Comparison of ENCODE assay signal across 8 cellular contexts in genomic region chr18:3450358-3451107, GRCh38. TPM values are rescaled to one million over a fixed set of nuclear protein-coding genes. Genes with fewer than 3 reads are reported as not detected.
DNase-seq lines count a peak whose midpoint lies in the region; ATAC-seq and TF ChIP-seq lines count a peak whose summit lies in the region.

No MANE protein-coding gene starts in this region.

- DNase-seq in CD8-positive, alpha-beta T cell: peak; percentile 65 to 90 (median 81)
- DNase-seq in activated CD4-positive, alpha-beta T cell treated with anti-CD3 and anti-CD28 coated beads, Interleukin-2, amount 50 U/mL, for 4 hours: peak; percentile 64 to 70
- DNase-seq in dermis microvascular lymphatic vessel endothelial cell (ENCODE audit: low read depth in 2 of 2) (peak; percentile 18 to 86), lung microvascular endothelial cell (ENCODE audit: low read depth in 2 of 2) (peak; percentile 77 to 87), GF-D8 (lab: John Stamatoyannopoulos, UW) (no peak)
- DNase-seq in stimulated activated CD8-positive, alpha-beta memory T cell treated with anti-CD3 and anti-CD28 coated beads, Interleukin-12 subunit alpha, Interleukin-12 subunit beta, amount 100 ng/mL, for 1 hour (ENCODE audit: low read depth): peak; percentile 56

- H2AFZ ChIP-seq in Loucy (ENCODE audit: low read length): peak overlapping the region; percentile 58

- POLR2A ChIA-PET in CD8-positive, alpha-beta T cell (lab: Charles Lee): interaction anchor here (0.9 to 5.3 kb wide), 8 partner anchors 8 to 205 kb away, joined by 3 to 59 read pairs (median 4); partner anchors contain the start of gene MYL12B

- TF ChIP-seq CTCF in CD8-positive, alpha-beta T cell (IDR thresholded peaks at IDR 0.05): no peak
- no peak for TF ChIP-seq CTCF in Loucy (conservative IDR thresholded peaks at IDR 0.05; ENCODE audit: low read length)

- H3K36me3 Mint-ChIP-seq in CD8-positive, alpha-beta T cell: peaks cover 18% of the 10 kb centered on the region

- H4K20me1 ChIP-seq in Loucy (ENCODE audit: insufficient read depth, low read length, poor library complexity, severe bottlenecking): peaks cover 23% of the 10 kb centered on the region

- H3K27ac Mint-ChIP-seq in CD8-positive, alpha-beta T cell: peak overlapping the region; percentile 100

- H3K4me1 Mint-ChIP-seq in CD8-positive, alpha-beta T cell (ENCODE audit: low read depth): peaks cover 50% of the 10 kb centered on the region

- intact Hi-C loops in CD8-positive, alpha-beta T cell (cut with DNase I, micrococcal nuclease): loop anchor here (5.0 kb wide), 5 partner anchors 188 to 793 kb away; partner anchors contain the start of genes SMCHD1 (in 2 of the 2), LPIN2 (in 1 of the 2) and MYL12B (in 1 of the 2)

- CTCF ChIA-PET in CD8-positive, alpha-beta T cell (lab: Charles Lee): interaction anchor here (0.9 to 5.5 kb wide), 7 partner anchors 9 to 215 kb away, joined by 3 to 64 read pairs (median 35); no protein-coding TSS in a partner anchor

- H3K4me1 ChIP-seq in CD8-positive, alpha-beta T cell (ENCODE audit: insufficient read depth, low read length): peaks cover 22% of the 10 kb centered on the region
- peaks cover 41% of the 10 kb centered on the region for H3K4me1 ChIP-seq in Loucy (ENCODE audit: insufficient read depth, low read length, poor library complexity, severe bottlenecking)

- no peaks in the 10 kb centered on the region for H3K9me2 ChIP-seq in Loucy (replicated peaks; ENCODE audit: low read depth, low read length)

- no peaks in the 10 kb centered on the region for H3K36me3 ChIP-seq in CD8-positive, alpha-beta T cell (ENCODE audit: insufficient read depth, low read length)
- no peaks in the 10 kb centered on the region for H3K36me3 ChIP-seq in Loucy (ENCODE audit: insufficient read depth, low read length)

- H3F3A ChIP-seq in Loucy (ENCODE audit: low read depth): no peaks in the 10 kb centered on the region

- ATAC-seq in CD8-positive, alpha-beta T cell: peak; percentile 9
- no peak for ATAC-seq in HG03039 (IDR thresholded peaks at IDR 0.05; ENCODE audit: unreplicated experiment)

- peak overlapping the region; percentile 95 for H3K9ac ChIP-seq in Loucy (ENCODE audit: low read depth, low read length, poor library complexity, severe bottlenecking)

- no peaks in the 10 kb centered on the region for H3K9me3 Mint-ChIP-seq in CD8-positive, alpha-beta T cell

- no peaks in the 10 kb centered on the region for H3K9me3 ChIP-seq in CD8-positive, alpha-beta T cell (ENCODE audit: low read length)
- no peaks in the 10 kb centered on the region for H3K9me3 ChIP-seq in Loucy (ENCODE audit: insufficient read depth, low read depth, low read length)

- H3K27ac ChIP-seq in CD8-positive, alpha-beta T cell (ENCODE audit: low read depth, low read length): peak overlapping the region; percentile 95

- peak overlapping the region; percentile 92 for H3K4me3 Mint-ChIP-seq in CD8-positive, alpha-beta T cell

- peaks cover 58% of the 10 kb centered on the region for H3K79me2 ChIP-seq in Loucy (ENCODE audit: insufficient read depth, low read length)

- peak overlapping the region; percentile 95 for H3K4me2 ChIP-seq in Loucy (ENCODE audit: low read depth, low read length, poor library complexity, severe bottlenecking)

- H3K27me3 ChIP-seq in CD8-positive, alpha-beta T cell (ENCODE audit: insufficient read depth, low read length): no peaks in the 10 kb centered on the region
- H3K27me3 ChIP-seq in Loucy (ENCODE audit: insufficient read depth, low read length, poor library complexity, severe bottlenecking): no peaks in the 10 kb centered on the region

- no peaks in the 10 kb centered on the region for H3K27me3 Mint-ChIP-seq in CD8-positive, alpha-beta T cell (ENCODE audit: low read depth)

- H3K4me3 ChIP-seq in CD8-positive, alpha-beta T cell (ENCODE audit: low read depth, low read length): peak overlapping the region; percentile 78
- peak overlapping the region; percentile 92 for H3K4me3 ChIP-seq in Loucy (ENCODE audit: low read length, poor library complexity, severe bottlenecking)

RNA-seq across cellular contexts. Expression of gene TGIF1, which starts 0.6 kb away (rescaled TPM):
- total RNA-seq in CD8-positive, alpha-beta T cell: 10 to 100 TPM; 66.6 to 71.6 TPM
- total RNA-seq in dermis microvascular lymphatic vessel endothelial cell (105 and 142 TPM in 2 replicates), lung microvascular endothelial cell (64.7 and 109 TPM in 2 replicates)
